ENCODE assay signal across 1 cellular context in the genomic region with DNA sequence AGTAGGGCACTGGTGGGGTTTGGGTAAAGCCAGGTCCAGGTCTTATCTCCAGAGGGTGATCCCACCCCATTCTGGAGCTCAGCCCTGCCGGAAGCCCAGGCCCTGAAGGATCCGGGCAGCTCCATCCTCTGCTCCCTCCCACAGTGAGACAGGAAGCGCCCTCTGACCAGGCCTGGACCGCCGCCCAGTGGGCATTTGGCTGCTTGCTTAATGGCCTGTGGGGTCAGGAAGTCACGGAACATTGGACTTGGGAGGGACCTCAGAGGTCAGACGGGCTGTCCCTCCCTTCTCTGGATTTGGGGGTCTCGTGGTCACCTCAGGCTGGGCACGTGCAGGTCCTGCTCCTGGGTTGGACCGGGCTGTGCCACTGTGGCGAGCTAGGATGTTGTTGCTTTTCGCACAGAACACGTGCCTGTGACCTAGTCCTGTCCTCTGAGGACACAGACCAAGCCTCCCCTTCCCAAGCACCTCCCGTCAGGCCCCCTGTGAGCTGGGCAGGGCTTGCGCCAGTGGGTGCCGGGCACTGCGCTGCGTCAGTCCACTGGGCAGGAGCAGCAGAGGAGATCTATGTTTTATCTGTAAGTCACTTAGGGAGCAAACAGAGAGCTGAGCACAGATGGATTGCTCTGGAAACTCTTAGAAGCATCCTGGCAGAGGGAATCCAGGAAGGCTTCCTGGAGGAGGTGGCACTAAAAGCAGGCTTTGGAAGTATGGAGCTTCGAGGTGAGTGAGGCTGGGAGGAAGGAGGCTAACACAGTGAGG.
A peak's percentile ranks its signal among the peaks of the same experiment; 100 is the strongest.
TF ChIP-seq lines count a peak whose summit lies in the region.

No MANE protein-coding gene starts in this region.

TF ChIP-seq in HepG2, 621 proteins besides CTCF, POLR2A, EP300 and RAD21 (continued from another document):
- TF ChIP-seq ZNF331 (CRISPR knock-in tag; IDR thresholded peaks at IDR 0.05) (peak; percentile 50; the same call in 1 of the 2 replicates), ZNF33B (CRISPR knock-in tag; IDR thresholded peaks at IDR 0.05) (0 out of 2 replicates have a peak, but pooled peaks have one; percentile 14), ZNF766 (CRISPR knock-in tag; IDR thresholded peaks at IDR 0.05; ENCODE audit: borderline replicate concordance) (no peak), KDM1A (CRISPR knock-in tag; IDR thresholded peaks at IDR 0.05) (peak; percentile 69), TAF1 (CRISPR knock-in tag; IDR thresholded peaks at IDR 0.05) (peak; percentile 22; the same call in 1 of the 2 replicates), CREB1 (IDR thresholded peaks at IDR 0.05) (no peak), CREB1 (CRISPR knock-in tag; IDR thresholded peaks at IDR 0.05) (no peak), SOX5 (CRISPR knock-in tag; IDR thresholded peaks at IDR 0.05; ENCODE audit: borderline replicate concordance) (peak; percentile 58), SMC3 (IDR thresholded peaks at IDR 0.05; ENCODE audit: low read length) (peak; percentile 45; the same call in 1 of the 2 replicates), MEF2D (CRISPR knock-in tag; IDR thresholded peaks at IDR 0.05) (peak; percentile 80; the same call in 1 of the 2 replicates), ASH2L (IDR thresholded peaks at IDR 0.05; ENCODE audit: insufficient read length, low read depth, low read length) (peak; percentile 17), FOXA3 (CRISPR knock-in tag; IDR thresholded peaks at IDR 0.05) (peak; percentile 65), KDM2A (CRISPR knock-in tag; IDR thresholded peaks at IDR 0.05; ENCODE audit: borderline replicate concordance, low read depth) (peak; percentile 66; the same call in 1 of the 2 replicates), NFKBIZ (CRISPR knock-in tag; IDR thresholded peaks at IDR 0.05) (no peak), FOXK1 (CRISPR knock-in tag; IDR thresholded peaks at IDR 0.05; ENCODE audit: borderline replicate concordance, low read depth) (peak; percentile 70; the same call in 1 of the 2 replicates), ERF (CRISPR knock-in tag; IDR thresholded peaks at IDR 0.05) (peak; percentile 68; the same call in 1 of the 2 replicates), ZBTB7A (CRISPR knock-in tag; IDR thresholded peaks at IDR 0.05) (peak; percentile 95), TBX2 (CRISPR knock-in tag; IDR thresholded peaks at IDR 0.05; ENCODE audit: borderline replicate concordance) (peak; percentile 61; the same call in 1 of the 2 replicates), FOXA1 (IDR thresholded peaks at IDR 0.05) (no peak), FOXA1 (CRISPR knock-in tag; IDR thresholded peaks at IDR 0.05) (peak; percentile 44; the same call in 1 of the 2 replicates), STAG1 (CRISPR knock-in tag; IDR thresholded peaks at IDR 0.05) (peak; percentile 99), ZNF614 (CRISPR knock-in tag; IDR thresholded peaks at IDR 0.05; ENCODE audit: borderline replicate concordance) (peak; percentile 59; the same call in 1 of the 2 replicates), ZNF788 (CRISPR knock-in tag; IDR thresholded peaks at IDR 0.05; ENCODE audit: borderline replicate concordance) (peak; percentile 79; the same call in 1 of the 2 replicates), CBFB (CRISPR knock-in tag; IDR thresholded peaks at IDR 0.05) (peak; percentile 55; the same call in 1 of the 2 replicates), ISX (CRISPR knock-in tag; conservative IDR thresholded peaks at IDR 0.05) (no peak)
- TF ChIP-seq, protein P1, sequence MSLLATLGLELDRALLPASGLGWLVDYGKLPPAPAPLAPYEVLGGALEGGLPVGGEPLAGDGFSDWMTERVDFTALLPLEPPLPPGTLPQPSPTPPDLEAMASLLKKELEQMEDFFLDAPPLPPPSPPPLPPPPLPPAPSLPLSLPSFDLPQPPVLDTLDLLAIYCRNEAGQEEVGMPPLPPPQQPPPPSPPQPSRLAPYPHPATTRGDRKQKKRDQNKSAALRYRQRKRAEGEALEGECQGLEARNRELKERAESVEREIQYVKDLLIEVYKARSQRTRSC (CRISPR knock-in tag; IDR thresholded peaks at IDR 0.05; ENCODE audit: low read depth), result 0 out of 2 replicates have a peak, but pooled peaks have one; percentile 61
- TF ChIP-seq, protein P2, sequence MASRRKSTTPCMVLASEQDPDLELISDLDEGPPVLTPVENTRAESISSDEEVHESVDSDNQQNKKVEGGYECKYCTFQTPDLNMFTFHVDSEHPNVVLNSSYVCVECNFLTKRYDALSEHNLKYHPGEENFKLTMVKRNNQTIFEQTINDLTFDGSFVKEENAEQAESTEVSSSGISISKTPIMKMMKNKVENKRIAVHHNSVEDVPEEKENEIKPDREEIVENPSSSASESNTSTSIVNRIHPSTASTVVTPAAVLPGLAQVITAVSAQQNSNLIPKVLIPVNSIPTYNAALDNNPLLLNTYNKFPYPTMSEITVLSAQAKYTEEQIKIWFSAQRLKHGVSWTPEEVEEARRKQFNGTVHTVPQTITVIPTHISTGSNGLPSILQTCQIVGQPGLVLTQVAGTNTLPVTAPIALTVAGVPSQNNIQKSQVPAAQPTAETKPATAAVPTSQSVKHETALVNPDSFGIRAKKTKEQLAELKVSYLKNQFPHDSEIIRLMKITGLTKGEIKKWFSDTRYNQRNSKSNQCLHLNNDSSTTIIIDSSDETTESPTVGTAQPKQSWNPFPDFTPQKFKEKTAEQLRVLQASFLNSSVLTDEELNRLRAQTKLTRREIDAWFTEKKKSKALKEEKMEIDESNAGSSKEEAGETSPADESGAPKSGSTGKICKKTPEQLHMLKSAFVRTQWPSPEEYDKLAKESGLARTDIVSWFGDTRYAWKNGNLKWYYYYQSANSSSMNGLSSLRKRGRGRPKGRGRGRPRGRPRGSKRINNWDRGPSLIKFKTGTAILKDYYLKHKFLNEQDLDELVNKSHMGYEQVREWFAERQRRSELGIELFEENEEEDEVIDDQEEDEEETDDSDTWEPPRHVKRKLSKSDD (CRISPR knock-in tag; IDR thresholded peaks at IDR 0.05; ENCODE audit: low read depth), result peak; percentile 70; the same call in 1 of the 2 replicates
- TF ChIP-seq, protein P3, sequence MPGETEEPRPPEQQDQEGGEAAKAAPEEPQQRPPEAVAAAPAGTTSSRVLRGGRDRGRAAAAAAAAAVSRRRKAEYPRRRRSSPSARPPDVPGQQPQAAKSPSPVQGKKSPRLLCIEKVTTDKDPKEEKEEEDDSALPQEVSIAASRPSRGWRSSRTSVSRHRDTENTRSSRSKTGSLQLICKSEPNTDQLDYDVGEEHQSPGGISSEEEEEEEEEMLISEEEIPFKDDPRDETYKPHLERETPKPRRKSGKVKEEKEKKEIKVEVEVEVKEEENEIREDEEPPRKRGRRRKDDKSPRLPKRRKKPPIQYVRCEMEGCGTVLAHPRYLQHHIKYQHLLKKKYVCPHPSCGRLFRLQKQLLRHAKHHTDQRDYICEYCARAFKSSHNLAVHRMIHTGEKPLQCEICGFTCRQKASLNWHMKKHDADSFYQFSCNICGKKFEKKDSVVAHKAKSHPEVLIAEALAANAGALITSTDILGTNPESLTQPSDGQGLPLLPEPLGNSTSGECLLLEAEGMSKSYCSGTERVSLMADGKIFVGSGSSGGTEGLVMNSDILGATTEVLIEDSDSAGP (CRISPR knock-in tag; IDR thresholded peaks at IDR 0.05; ENCODE audit: borderline replicate concordance), result peak; percentile 72
- TF ChIP-seq, protein P4, sequence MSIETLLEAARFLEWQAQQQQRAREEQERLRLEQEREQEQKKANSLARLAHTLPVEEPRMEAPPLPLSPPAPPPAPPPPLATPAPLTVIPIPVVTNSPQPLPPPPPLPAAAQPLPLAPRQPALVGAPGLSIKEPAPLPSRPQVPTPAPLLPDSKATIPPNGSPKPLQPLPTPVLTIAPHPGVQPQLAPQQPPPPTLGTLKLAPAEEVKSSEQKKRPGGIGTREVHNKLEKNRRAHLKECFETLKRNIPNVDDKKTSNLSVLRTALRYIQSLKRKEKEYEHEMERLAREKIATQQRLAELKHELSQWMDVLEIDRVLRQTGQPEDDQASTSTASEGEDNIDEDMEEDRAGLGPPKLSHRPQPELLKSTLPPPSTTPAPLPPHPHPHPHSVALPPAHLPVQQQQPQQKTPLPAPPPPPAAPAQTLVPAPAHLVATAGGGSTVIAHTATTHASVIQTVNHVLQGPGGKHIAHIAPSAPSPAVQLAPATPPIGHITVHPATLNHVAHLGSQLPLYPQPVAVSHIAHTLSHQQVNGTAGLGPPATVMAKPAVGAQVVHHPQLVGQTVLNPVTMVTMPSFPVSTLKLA (IDR thresholded peaks at IDR 0.05), result peak; percentile 25; the same call in 1 of the 2 replicates
TF ChIP-seq in HepG2: peak in this region for 204.
